8 cellular contexts compared by ENCODE assay signal in the genomic region with DNA sequence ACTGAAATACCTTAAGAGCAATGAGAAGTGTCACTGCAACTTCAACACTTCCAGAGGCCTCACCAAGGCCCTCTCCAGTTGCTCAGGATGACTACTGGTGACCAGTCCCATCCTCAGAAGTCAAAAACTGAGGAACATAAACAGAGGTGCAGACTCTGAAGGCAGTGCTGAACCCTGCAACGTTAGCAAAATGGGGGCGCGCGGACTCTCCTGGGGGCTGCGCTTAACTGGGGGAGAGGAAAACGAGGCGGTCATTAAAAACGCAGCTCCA. TPM values are rescaled to one million over a fixed set of nuclear protein-coding genes. Genes with fewer than 3 reads are reported as not detected.
DNase-seq lines count a peak whose midpoint lies in the region; ATAC-seq and TF ChIP-seq lines count a peak whose summit lies in the region.

No MANE protein-coding gene starts in this region.

- TF ChIP-seq RAD21 in SK-N-SH (IDR thresholded peaks at IDR 0.05; ENCODE audit: low read length) = 0 out of 2 replicates have a peak, but pooled peaks have one; percentile 1

- H3K36me3 Mint-ChIP-seq in activated CD8-positive, alpha-beta T cell treated with anti-CD3 and anti-CD28 coated beads, Interleukin-2, amount 10 ng/mL, durations not matched to agents 7 days and 5 days (ENCODE audit: low read depth) = peaks cover 15% of the 10 kb centered on the region

- no peaks in the 10 kb centered on the region for H3K27me3 ChIP-seq in SK-N-SH (ENCODE audit: insufficient read depth)
- no peaks in the 10 kb centered on the region for H3K27me3 ChIP-seq in stomach

- no peaks in the 10 kb centered on the region for H3K9me2 ChIP-seq in SK-N-SH

- H3K27ac ChIP-seq in SK-N-SH (ENCODE audit: low read depth in 2 of 2, low read length in 1 of 2) (peak overlapping the region; percentile 82 to 94; a peak in 3 of 4 replicates), stomach (peak overlapping the region in 4 of 5 donors; percentile 86 to 94 (median 88))

- TF ChIP-seq POLR2A in stomach (IDR thresholded peaks at IDR 0.05) = no peak

- 6% methylated on average over 6 of the region's 8 CpGs for WGBS in SK-N-SH (ENCODE audit: low lambda C conversion rate)
- WGBS in stomach, 5 donors = 0 to 17% (median 3%) methylated on average over 5 to 8 of the region's 8 CpGs; no CpG with 5 or more reads in 1 of the 5 donors

- peak overlapping the region; percentile 83 for H3K4me3 Mint-ChIP-seq in activated CD8-positive, alpha-beta T cell treated with anti-CD3 and anti-CD28 coated beads, Interleukin-2, amount 10 ng/mL, durations not matched to agents 7 days and 5 days

- POLR2A ChIA-PET in SK-N-SH (lab: Yijun Ruan, JAX) = interaction anchor here (0.7 to 2.9 kb wide), 9 partner anchors 9 to 603 kb away, joined by 3 to 10 read pairs (median 5); partner anchors contain the start of genes ACAP2, LSG1 and PPP1R2
- POLR2A ChIA-PET in activated CD8-positive, alpha-beta T cell treated with anti-CD3 and anti-CD28 coated beads, Interleukin-2, amount 10 ng/mL, durations not matched to agents 7 days and 5 days (lab: Charles Lee) = interaction anchor here (0.6 to 1.6 kb wide), 5 partner anchors 11 to 599 kb away, joined by 3 to 7 read pairs (median 3); partner anchors contain the start of genes ACAP2 and PPP1R2

- H3K27me3 Mint-ChIP-seq in activated CD8-positive, alpha-beta T cell treated with anti-CD3 and anti-CD28 coated beads, Interleukin-2, amount 10 ng/mL, durations not matched to agents 7 days and 5 days (ENCODE audit: low read depth) = no peaks in the 10 kb centered on the region

- peak overlapping the region; percentile 96 for H2AFZ ChIP-seq in SK-N-SH (ENCODE audit: low read depth)

- peaks cover 32% of the 10 kb centered on the region for H3K4me1 Mint-ChIP-seq in activated CD8-positive, alpha-beta T cell treated with anti-CD3 and anti-CD28 coated beads, Interleukin-2, amount 10 ng/mL, durations not matched to agents 7 days and 5 days (ENCODE audit: low read depth)

- no peak for ATAC-seq in SK-N-SH treated with all-trans-retinoic acid at 6 μM for 48 hours
- ATAC-seq in activated CD8-positive, alpha-beta T cell treated with anti-CD3 and anti-CD28 coated beads, Interleukin-2, amount 10 ng/mL, durations not matched to agents 7 days and 5 days = no peak
- ATAC-seq in HG03135 (IDR thresholded peaks at IDR 0.05; ENCODE audit: unreplicated experiment) = no peak
- ATAC-seq in GM18520 (IDR thresholded peaks at IDR 0.05; ENCODE audit: unreplicated experiment) = no peak

- H4K20me1 ChIP-seq in SK-N-SH (ENCODE audit: insufficient read depth) = peaks cover 6% of the 10 kb centered on the region; the same call in 1 of the 2 replicates

- H3K9me3 ChIP-seq in SK-N-SH = no peaks in the 10 kb centered on the region
- no peaks in the 10 kb centered on the region for H3K9me3 ChIP-seq in stomach

- intact Hi-C loops in stomach (cut with DNase I; ENCODE audit: low total_unique reads) = loop anchor here (5.0 to 10.0 kb wide), 2 partner anchors 185 to 252 kb away; no protein-coding TSS in a partner anchor

- no peak for TF ChIP-seq CTCF in SK-N-SH (IDR thresholded peaks at IDR 0.05)
- TF ChIP-seq CTCF in stomach (IDR thresholded peaks at IDR 0.05) = no peak

- peak overlapping the region; percentile 77 for H3K27ac Mint-ChIP-seq in activated CD8-positive, alpha-beta T cell treated with anti-CD3 and anti-CD28 coated beads, Interleukin-2, amount 10 ng/mL, durations not matched to agents 7 days and 5 days

- CTCF ChIA-PET in SK-N-SH (lab: Yijun Ruan, JAX) = interaction anchor here (0.7 to 5.9 kb wide), 33 partner anchors 7 to 620 kb away, joined by 3 to 216 read pairs (median 4); partner anchors contain the start of genes ACAP2, FAM43A and LSG1
- CTCF ChIA-PET in activated CD8-positive, alpha-beta T cell treated with anti-CD3 and anti-CD28 coated beads, Interleukin-2, amount 10 ng/mL, durations not matched to agents 7 days and 5 days (lab: Charles Lee) = interaction anchor here (0.7 to 10.1 kb wide), 31 partner anchors 8 to 686 kb away, joined by 3 to 258 read pairs (median 8); partner anchors contain the start of genes ACAP2, APOD, FAM43A and LSG1

- peaks cover 40% of the 10 kb centered on the region for H3K79me2 ChIP-seq in SK-N-SH (ENCODE audit: insufficient read depth)

- TF ChIP-seq EP300 in SK-N-SH (IDR thresholded peaks at IDR 0.05; ENCODE audit: borderline replicate concordance in 1 of 2, low read depth in 1 of 2, low read length in 1 of 2) (no peak), stomach (IDR thresholded peaks at IDR 0.05) (no peak)

- H3K4me1 ChIP-seq in SK-N-SH (ENCODE audit: control insufficient read depth in 1 of 2, insufficient read depth in 2 of 2, low read depth in 1 of 2, low read length in 1 of 2) = peaks cover 0 to 22% of the 10 kb centered on the region in 2 experiments; a peak in 2 of 4 replicates
- H3K4me1 ChIP-seq in stomach = peaks cover 18 to 39% (median 25%) of the 10 kb centered on the region in 4 donors

- no peak for DNase-seq in SK-N-SH
- DNase-seq in activated CD8-positive, alpha-beta T cell treated with anti-CD3 and anti-CD28 coated beads, Interleukin-2, amount 10 ng/mL, durations not matched to agents 7 days and 5 days = no peak
- peak; percentile 22 for DNase-seq in inferior parietal cortex (ENCODE audit: extremely low spot score)
- no peak for DNase-seq in stomach
- no peak for DNase-seq in midbrain (lab: John Stamatoyannopoulos, UW)

- H3K36me3 ChIP-seq in SK-N-SH (replicated peaks in 1 of 2; ENCODE audit: control insufficient read depth in 1 of 2, insufficient read depth in 2 of 2, low read length in 1 of 2) (peaks cover 2 to 9% of the 10 kb centered on the region in 2 experiments), stomach (peaks cover 0 to 14% (median 0%) of the 10 kb centered on the region in 4 donors)

- peak overlapping the region; percentile 84 to 86 for H3K4me3 ChIP-seq in SK-N-SH (ENCODE audit: low read depth in 2 of 2, low read length in 1 of 2)
- peak overlapping the region; percentile 84 to 92 (median 86) for H3K4me3 ChIP-seq in stomach

- peak overlapping the region; percentile 99 for H3K4me2 ChIP-seq in SK-N-SH

- peak overlapping the region; percentile 73 for H3K9ac ChIP-seq in SK-N-SH

- peaks cover 7% of the 10 kb centered on the region for H3F3A ChIP-seq in SK-N-SH (replicated peaks; ENCODE audit: insufficient read depth)

- H3K9me3 Mint-ChIP-seq in activated CD8-positive, alpha-beta T cell treated with anti-CD3 and anti-CD28 coated beads, Interleukin-2, amount 10 ng/mL, durations not matched to agents 7 days and 5 days (ENCODE audit: insufficient read depth) = no peaks in the 10 kb centered on the region

TF ChIP-seq in SK-N-SH, 30 proteins besides CTCF, POLR2A, EP300 and RAD21 (continues in another document):
- TF ChIP-seq, protein P1, sequence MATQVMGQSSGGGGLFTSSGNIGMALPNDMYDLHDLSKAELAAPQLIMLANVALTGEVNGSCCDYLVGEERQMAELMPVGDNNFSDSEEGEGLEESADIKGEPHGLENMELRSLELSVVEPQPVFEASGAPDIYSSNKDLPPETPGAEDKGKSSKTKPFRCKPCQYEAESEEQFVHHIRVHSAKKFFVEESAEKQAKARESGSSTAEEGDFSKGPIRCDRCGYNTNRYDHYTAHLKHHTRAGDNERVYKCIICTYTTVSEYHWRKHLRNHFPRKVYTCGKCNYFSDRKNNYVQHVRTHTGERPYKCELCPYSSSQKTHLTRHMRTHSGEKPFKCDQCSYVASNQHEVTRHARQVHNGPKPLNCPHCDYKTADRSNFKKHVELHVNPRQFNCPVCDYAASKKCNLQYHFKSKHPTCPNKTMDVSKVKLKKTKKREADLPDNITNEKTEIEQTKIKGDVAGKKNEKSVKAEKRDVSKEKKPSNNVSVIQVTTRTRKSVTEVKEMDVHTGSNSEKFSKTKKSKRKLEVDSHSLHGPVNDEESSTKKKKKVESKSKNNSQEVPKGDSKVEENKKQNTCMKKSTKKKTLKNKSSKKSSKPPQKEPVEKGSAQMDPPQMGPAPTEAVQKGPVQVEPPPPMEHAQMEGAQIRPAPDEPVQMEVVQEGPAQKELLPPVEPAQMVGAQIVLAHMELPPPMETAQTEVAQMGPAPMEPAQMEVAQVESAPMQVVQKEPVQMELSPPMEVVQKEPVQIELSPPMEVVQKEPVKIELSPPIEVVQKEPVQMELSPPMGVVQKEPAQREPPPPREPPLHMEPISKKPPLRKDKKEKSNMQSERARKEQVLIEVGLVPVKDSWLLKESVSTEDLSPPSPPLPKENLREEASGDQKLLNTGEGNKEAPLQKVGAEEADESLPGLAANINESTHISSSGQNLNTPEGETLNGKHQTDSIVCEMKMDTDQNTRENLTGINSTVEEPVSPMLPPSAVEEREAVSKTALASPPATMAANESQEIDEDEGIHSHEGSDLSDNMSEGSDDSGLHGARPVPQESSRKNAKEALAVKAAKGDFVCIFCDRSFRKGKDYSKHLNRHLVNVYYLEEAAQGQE (IDR thresholded peaks at IDR 0.05; ENCODE audit: low read depth, low read length) = no peak

TF ChIP-seq in SK-N-SH treated with all-trans-retinoic acid at 6 μM for 48 hours, 23 proteins besides CTCF, POLR2A, EP300 and RAD21 (continues in another document):
- TF ChIP-seq OSR1 (CRISPR knock-in tag; IDR thresholded peaks at IDR 0.05) = no peak
- no peak for TF ChIP-seq GLIS3 (CRISPR knock-in tag; IDR thresholded peaks at IDR 0.05)
- TF ChIP-seq CSDC2 (CRISPR knock-in tag; IDR thresholded peaks at IDR 0.05) = no peak
- TF ChIP-seq PPARA (CRISPR knock-in tag; IDR thresholded peaks at IDR 0.05; ENCODE audit: borderline replicate concordance) = no peak
- TF ChIP-seq, protein P2, sequence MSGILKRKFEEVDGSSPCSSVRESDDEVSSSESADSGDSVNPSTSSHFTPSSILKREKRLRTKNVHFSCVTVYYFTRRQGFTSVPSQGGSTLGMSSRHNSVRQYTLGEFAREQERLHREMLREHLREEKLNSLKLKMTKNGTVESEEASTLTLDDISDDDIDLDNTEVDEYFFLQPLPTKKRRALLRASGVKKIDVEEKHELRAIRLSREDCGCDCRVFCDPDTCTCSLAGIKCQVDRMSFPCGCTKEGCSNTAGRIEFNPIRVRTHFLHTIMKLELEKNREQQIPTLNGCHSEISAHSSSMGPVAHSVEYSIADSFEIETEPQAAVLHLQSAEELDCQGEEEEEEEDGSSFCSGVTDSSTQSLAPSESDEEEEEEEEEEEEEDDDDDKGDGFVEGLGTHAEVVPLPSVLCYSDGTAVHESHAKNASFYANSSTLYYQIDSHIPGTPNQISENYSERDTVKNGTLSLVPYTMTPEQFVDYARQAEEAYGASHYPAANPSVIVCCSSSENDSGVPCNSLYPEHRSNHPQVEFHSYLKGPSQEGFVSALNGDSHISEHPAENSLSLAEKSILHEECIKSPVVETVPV (CRISPR knock-in tag; IDR thresholded peaks at IDR 0.05) = no peak
- no peak for TF ChIP-seq ZNF8 (CRISPR knock-in tag; IDR thresholded peaks at IDR 0.05)
- no peak for TF ChIP-seq ISL1 (CRISPR knock-in tag; IDR thresholded peaks at IDR 0.05)
- TF ChIP-seq TCF4 (CRISPR knock-in tag; IDR thresholded peaks at IDR 0.05; ENCODE audit: borderline replicate concordance) = no peak

RNA-seq across cellular contexts. Expression of gene XXYLT1, which starts 0.9 kb away (rescaled TPM):
- polyA plus RNA-seq in SK-N-SH (2012; rRNA removed) (22.1 and 22.6 TPM in 2 replicates), stomach (1 to 10 TPM; 2.1 to 6.9 (median 2.6) TPM)
- 16.8 and 22.2 TPM in 2 replicates for polyA plus RNA-seq in SK-N-SH (2012; cell fraction: cytosol; rRNA removed)
- polyA plus RNA-seq in SK-N-SH (2012; cell fraction: nucleus; rRNA removed) = 18.7 and 23.2 TPM in 2 replicates
- 10 to 100 TPM; 10.8 to 13.3 TPM for total RNA-seq in activated CD8-positive, alpha-beta T cell treated with anti-CD3 and anti-CD28 coated beads, Interleukin-2, amount 10 ng/mL, durations not matched to agents 7 days and 5 days
- total RNA-seq in stomach = 10 to 100 TPM in 4 of 5 donors, not detected in 1; 11.4 to 41.5 (median 13.8) TPM
